In the genomic region with DNA sequence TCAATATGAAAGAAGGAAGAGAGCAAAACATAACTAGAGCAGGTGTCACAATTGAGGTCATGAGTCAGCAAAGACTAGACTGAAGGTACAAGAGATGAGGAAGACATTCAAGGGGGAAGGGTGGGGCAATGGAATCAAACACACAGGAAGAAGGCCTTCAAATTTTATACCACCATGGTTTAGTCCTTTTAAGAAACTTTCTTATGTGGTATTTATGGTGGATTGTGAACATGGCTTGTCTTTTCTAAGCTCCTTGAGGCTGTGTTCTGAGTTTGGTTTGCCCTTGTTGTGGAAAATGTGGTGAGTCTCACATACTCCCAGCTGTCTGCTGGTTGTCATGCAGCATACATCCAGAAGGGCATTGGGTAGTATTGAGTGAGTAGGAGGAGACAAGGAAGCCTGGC, we compare ENCODE assay signal across 10 cellular contexts.
DNase-seq lines count a peak whose midpoint lies in the region; ATAC-seq, FAIRE-seq and TF ChIP-seq lines count a peak whose summit lies in the region.
"Had no signal": no experiment of that assay in that cellular context is flagged by ENCODE, and none has a peak within 500 bp of the region (broad histone marks: within the 10 kb centered on the region; RNA-seq: fewer than 3 reads in every experiment).

No MANE protein-coding gene starts in this region.

- no peak for TF ChIP-seq POLR2A in H54 (IDR thresholded peaks at IDR 0.05; ENCODE audit: low read depth, low read length)

- no peak overlapping the region for H2BK120ac ChIP-seq in neuronal stem cell (ENCODE audit: low read depth, low read length)

- H2BK12ac ChIP-seq in neuronal stem cell (ENCODE audit: low read length), result no peak overlapping the region

- H3K4me1 Mint-ChIP-seq in activated naive CD8-positive, alpha-beta T cell treated with anti-CD3 and anti-CD28 coated beads for 36 hours, result peaks cover 9% of the 10 kb centered on the region
- H3K4me1 Mint-ChIP-seq: activated B cell treated with CpG ODN at 0.5 μM for 24 hours had no signal

- H3K4me3 Mint-ChIP-seq in activated naive CD8-positive, alpha-beta T cell treated with anti-CD3 and anti-CD28 coated beads for 36 hours, result no peak overlapping the region
- H3K4me3 Mint-ChIP-seq: activated B cell treated with CpG ODN at 0.5 μM for 24 hours had no signal

- peaks cover 1% of the 10 kb centered on the region for H3K36me3 Mint-ChIP-seq in activated naive CD8-positive, alpha-beta T cell treated with anti-CD3 and anti-CD28 coated beads for 36 hours

- H3K27ac ChIP-seq in DND-41 (ENCODE audit: low read length) (no peak overlapping the region), neuronal stem cell (replicated peaks; ENCODE audit: low read length) (no peak overlapping the region)

- peak; percentile 82 for DNase-seq in DND-41
- peak; percentile 99 for DNase-seq in Jurkat, Clone E6-1 (ENCODE audit: low read depth, low spot score)
- DNase-seq in activated naive CD8-positive, alpha-beta T cell treated with anti-CD3 and anti-CD28 coated beads for 36 hours, result peak; percentile 54
- DNase-seq in D341Med (ENCODE audit: low spot score), result no peak
- DNase-seq in neuronal stem cell (ENCODE audit: low spot score), result no peak
- DNase-seq in H54 (ENCODE audit: insufficient read length, low spot score), result no peak
- DNase-seq in SHP77 treated with DMSO at 0.1 percent for 48 hours (lab: John Stamatoyannopoulos, UW), result no peak
- DNase-seq: activated B cell treated with CpG ODN at 0.5 μM for 24 hours had no signal

- ATAC-seq in DND-41 (ENCODE audit: insufficient read depth, low read depth) (peak; percentile 99), GM21423 (IDR thresholded peaks at IDR 0.05; ENCODE audit: unreplicated experiment) (peak; percentile 90)

- H3K18ac ChIP-seq in neuronal stem cell (ENCODE audit: low read length), result no peak overlapping the region

- H3K27me3 ChIP-seq in DND-41 (ENCODE audit: insufficient read depth, low read length, poor library complexity), result peaks cover 45% of the 10 kb centered on the region
- peaks cover 0 to 4% (median 0%) of the 10 kb centered on the region in 3 experiments for H3K27me3 ChIP-seq in neuronal stem cell (ENCODE audit: control insufficient read depth in 3 of 3, insufficient read depth in 3 of 3, low read depth in 1 of 3, low read length in 3 of 3)

- H3K36me3 ChIP-seq in DND-41 (ENCODE audit: insufficient read depth, low read length), result no peaks in the 10 kb centered on the region
- no peaks in the 10 kb centered on the region for H3K36me3 ChIP-seq in neuronal stem cell (replicated peaks in 1 of 2; ENCODE audit: control insufficient read depth in 2 of 2, insufficient read depth in 2 of 2, low read length in 2 of 2)

- no peak overlapping the region for H2AK5ac ChIP-seq in neuronal stem cell (ENCODE audit: low read depth, low read length)

- H2BK5ac ChIP-seq in neuronal stem cell (ENCODE audit: low read length), result no peak overlapping the region

- H3K9me3 Mint-ChIP-seq in activated naive CD8-positive, alpha-beta T cell treated with anti-CD3 and anti-CD28 coated beads for 36 hours, result no peaks in the 10 kb centered on the region
- H3K9me3 Mint-ChIP-seq: activated B cell treated with CpG ODN at 0.5 μM for 24 hours had no signal

- H3K4ac ChIP-seq in neuronal stem cell (ENCODE audit: low read length), result no peak overlapping the region

- H3K4me1 ChIP-seq in DND-41 (ENCODE audit: insufficient read depth, low read length) (peaks cover 5% of the 10 kb centered on the region), neuronal stem cell (ENCODE audit: control insufficient read depth in 2 of 2, insufficient read depth in 1 of 2, low read depth in 1 of 2, low read length in 2 of 2) (no peaks in the 10 kb centered on the region)

- no peaks in the 10 kb centered on the region for H3K9me3 ChIP-seq in DND-41 (ENCODE audit: insufficient read depth, low read length, severe bottlenecking)
- H3K9me3 ChIP-seq in neuronal stem cell (replicated peaks in 1 of 2; ENCODE audit: control insufficient read depth in 2 of 2, insufficient read depth in 1 of 2, low read depth in 1 of 2, low read length in 2 of 2), result no peaks in the 10 kb centered on the region

- no peak overlapping the region for H3K14ac ChIP-seq in neuronal stem cell (ENCODE audit: low read length)

- no peak overlapping the region for H3K23ac ChIP-seq in neuronal stem cell (ENCODE audit: low read depth, low read length, poor library complexity)

- no peak for TF ChIP-seq CTCF in DND-41 (IDR thresholded peaks at IDR 0.05; ENCODE audit: borderline replicate concordance, extremely low read depth, low read length, poor library complexity, severe bottlenecking)

- no peak overlapping the region for H3K4me3 ChIP-seq in DND-41 (ENCODE audit: low read depth in 1 of 2, low read length in 2 of 2)
- H3K4me3 ChIP-seq in Jurkat, Clone E6-1 (ENCODE audit: low read length), result no peak overlapping the region
- no peak overlapping the region for H3K4me3 ChIP-seq in neuronal stem cell (ENCODE audit: low read length in 2 of 2)

- no peak for FAIRE-seq in H54 (lab: Jason Lieb, UNC)
- FAIRE-seq: G401.6 had no signal

- H3K9ac ChIP-seq in DND-41 (ENCODE audit: low read depth, low read length) (no peak overlapping the region), neuronal stem cell (ENCODE audit: low read depth, low read length, poor library complexity) (no peak overlapping the region)

- H3K27ac Mint-ChIP-seq in activated naive CD8-positive, alpha-beta T cell treated with anti-CD3 and anti-CD28 coated beads for 36 hours, result peak overlapping the region; percentile 18
- H3K27ac Mint-ChIP-seq: activated B cell treated with CpG ODN at 0.5 μM for 24 hours had no signal

- H4K20me1 ChIP-seq in DND-41 (ENCODE audit: insufficient read depth, low read length), result peaks cover 14% of the 10 kb centered on the region

- no peaks in the 10 kb centered on the region for H3K79me2 ChIP-seq in DND-41 (ENCODE audit: insufficient read depth, low read length)

- H2AFZ ChIP-seq in DND-41 (ENCODE audit: low read depth, low read length) (no peak overlapping the region), neuronal stem cell (ENCODE audit: low read length) (no peak overlapping the region)

- H3K4me2 ChIP-seq in DND-41 (ENCODE audit: insufficient read depth, low read length), result no peak overlapping the region
- H3K4me2 ChIP-seq in neuronal stem cell (ENCODE audit: insufficient read depth, low read length, poor library complexity, severe bottlenecking), result no peak overlapping the region

- H3K79me1 ChIP-seq in neuronal stem cell (ENCODE audit: low read depth, low read length), result no peaks in the 10 kb centered on the region

- H2BK15ac ChIP-seq in neuronal stem cell (ENCODE audit: low read length), result no peak overlapping the region

- peaks cover 31% of the 10 kb centered on the region for H3K27me3 Mint-ChIP-seq in activated naive CD8-positive, alpha-beta T cell treated with anti-CD3 and anti-CD28 coated beads for 36 hours
- H3K27me3 Mint-ChIP-seq: activated B cell treated with CpG ODN at 0.5 μM for 24 hours had no signal

- H4K91ac ChIP-seq in neuronal stem cell (ENCODE audit: low read depth, low read length, poor library complexity), result no peak overlapping the region

- no peak overlapping the region for H4K8ac ChIP-seq in neuronal stem cell (ENCODE audit: low read depth, low read length)

Comparison
In these comparisons a context has a peak if more than half of its experiments do, and no peak if none do; other contexts are left out.
1. DNase-seq: peak in DND-41 (single experiment), Jurkat, Clone E6-1 (single experiment) and activated naive CD8-positive, alpha-beta T cell treated with anti-CD3 and anti-CD28 coated beads for 36 hours (single experiment); none in D341Med (single experiment), neuronal stem cell (single experiment), H54 (single experiment) and SHP77 treated with DMSO at 0.1 percent for 48 hours (single experiment).